ENCODE assay signal across 1 cellular context in genomic region chr7:133054167-133054840, GRCh38.
TF ChIP-seq lines count a peak whose summit lies in the region.

No MANE protein-coding gene starts in this region.

TF ChIP-seq in HEK293, 187 proteins besides CTCF, POLR2A, EP300 and RAD21 (continued from another document):
- TF ChIP-seq ATF2 (tag by site-specific recombination; IDR thresholded peaks at IDR 0.05; ENCODE audit: low read depth) = peak; percentile 16; the same call in 1 of the 2 replicates
